Comparison of ENCODE assay signal across 34 cellular contexts in the genomic region with DNA sequence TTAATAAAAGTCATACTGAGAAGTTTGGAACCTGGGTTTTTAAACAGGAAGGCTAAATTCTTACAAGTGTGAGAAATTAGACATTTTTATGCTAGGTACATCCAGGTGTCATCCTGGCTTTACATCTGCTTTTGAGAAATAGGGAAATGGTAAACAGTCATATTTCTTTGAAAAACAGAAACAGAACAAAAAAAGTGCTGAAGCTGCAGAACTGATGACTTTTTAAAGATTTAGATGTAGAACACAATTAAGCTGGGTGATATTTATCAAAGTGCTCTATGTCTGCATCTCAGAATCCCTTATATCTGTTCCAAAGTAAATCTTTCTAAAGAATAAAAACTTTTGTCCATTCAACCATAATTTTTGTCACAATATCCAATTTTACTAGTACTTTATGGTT.
"Had no signal": no experiment of that assay in that cellular context is flagged by ENCODE, and none has a peak within 500 bp of the region (broad histone marks: within the 10 kb centered on the region; RNA-seq: fewer than 3 reads in every experiment).

No MANE protein-coding gene starts in this region.

- H3K36me3 ChIP-seq: adrenal gland, ascending aorta, brain microvascular endothelial cell, breast epithelium, cardiac muscle cell had no signal

- DNase-seq: activated effector memory CD4-positive, alpha-beta T cell treated with anti-CD3 and anti-CD28 coated beads, Interleukin-2, amount 50 U/mL, for 16 hours; activated effector memory CD4-positive, alpha-beta T cell treated with Interleukin-2 at 50 U/mL for 16 hours; activated gamma-delta T cell; activated gamma-delta T cell treated with Interleukin-2 at 50 U/mL for 16 hours; activated naive CD4-positive, alpha-beta T cell; activated naive CD4-positive, alpha-beta T cell treated with anti-CD3 and anti-CD28 coated beads for 36 hours; activated naive CD4-positive, alpha-beta T cell treated with anti-CD3 and anti-CD28 coated beads, Interleukin-2, amount 10 ng/mL, durations not matched to agents 7 days and 5 days; activated naive CD4-positive, alpha-beta T cell treated with anti-CD3 and anti-CD28 coated beads, Interleukin-2, amount 50 U/mL, for 16 hours; activated naive CD4-positive, alpha-beta T cell treated with Interleukin-2 at 50 U/mL for 16 hours; activated naive CD8-positive, alpha-beta T cell treated with anti-CD3 and anti-CD28 coated beads for 36 hours; activated naive CD8-positive, alpha-beta T cell treated with anti-CD3 and anti-CD28 coated beads, Interleukin-2, amount 10 ng/mL, durations not matched to agents 7 days and 5 days; activated naive CD8-positive, alpha-beta T cell treated with anti-CD3 and anti-CD28 coated beads, Interleukin-2, amount 50 U/mL, for 24 hours; activated T-cell treated with anti-CD3 and anti-CD28 coated beads, Interleukin-2, amount 50 U/mL, for 1 hour; activated T-cell treated with anti-CD3 and anti-CD28 coated beads, Interleukin-2, amount 50 U/mL, for 24 hours; activated T-cell treated with anti-CD3 and anti-CD28 coated beads, Interleukin-2, amount 50 U/mL, for 4 hours; activated T-cell treated with anti-CD3 and anti-CD28 coated beads, Interleukin-2, amount 50 U/mL, for 48 hours; activated T-cell treated with anti-CD3 and anti-CD28 coated beads, Interleukin-2, amount 50 U/mL, for 72 hours; adrenal gland; amniotic stem cell; amygdala; anterior cingulate cortex; aorta; body of pancreas; brain microvascular endothelial cell; caudate nucleus; central memory CD4-positive, alpha-beta T cell; cerebellar nuclear complex had no signal

- H3K9me3 ChIP-seq: adrenal gland, ascending aorta, body of pancreas had no signal

- H3K27me3 ChIP-seq: adrenal gland, ascending aorta, body of pancreas, brain microvascular endothelial cell, breast epithelium, cardiac muscle cell had no signal

- H3K27ac ChIP-seq: adrenal gland, ascending aorta, body of pancreas, brain microvascular endothelial cell, breast epithelium, cardiac muscle cell had no signal

- ATAC-seq: activated naive CD4-positive, alpha-beta T cell treated with anti-CD3 and anti-CD28 coated beads, Interleukin-2, amount 50 U/mL, for 72 hours; activated naive CD8-positive, alpha-beta T cell treated with anti-CD3 and anti-CD28 coated beads, Interleukin-2, amount 50 U/mL, for 24 hours; activated T-cell treated with anti-CD3 and anti-CD28 coated beads, Interleukin-2, amount 50 U/mL, for 4 hours; activated T-cell treated with anti-CD3 and anti-CD28 coated beads, Interleukin-2, amount 50 U/mL, for 72 hours; activated T-helper 17 cell treated with anti-CD3 and anti-CD28 coated beads, Interleukin-2, amount 50 U/mL, for 72 hours; body of pancreas had no signal

- FAIRE-seq: astrocyte, bronchial epithelial cell had no signal

- H3K4me3 ChIP-seq: adrenal gland, ascending aorta, body of pancreas, breast epithelium, cardiac muscle cell had no signal

- H3K4me1 ChIP-seq: adrenal gland, ascending aorta, body of pancreas, breast epithelium had no signal
